In genomic region chr18:24426398-24427294, GRCh38 we compare ENCODE assay signal across 8 cellular contexts. TPM values are rescaled to one million over a fixed set of nuclear protein-coding genes. Genes with fewer than 3 reads are reported as not detected.
DNase-seq lines count a peak whose midpoint lies in the region; ATAC-seq and TF ChIP-seq lines count a peak whose summit lies in the region.

A gene with protein sequence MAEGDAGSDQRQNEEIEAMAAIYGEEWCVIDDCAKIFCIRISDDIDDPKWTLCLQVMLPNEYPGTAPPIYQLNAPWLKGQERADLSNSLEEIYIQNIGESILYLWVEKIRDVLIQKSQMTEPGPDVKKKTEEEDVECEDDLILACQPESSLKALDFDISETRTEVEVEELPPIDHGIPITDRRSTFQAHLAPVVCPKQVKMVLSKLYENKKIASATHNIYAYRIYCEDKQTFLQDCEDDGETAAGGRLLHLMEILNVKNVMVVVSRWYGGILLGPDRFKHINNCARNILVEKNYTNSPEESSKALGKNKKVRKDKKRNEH (plus strand): TSS chr18:24426670. CDS start chr18:24426757, 87 bp downstream.

- H3K27me3 Mint-ChIP-seq in activated naive CD8-positive, alpha-beta T cell: peaks cover 16% of the 10 kb centered on the region
- H3K27me3 Mint-ChIP-seq in glutamatergic neuron (ENCODE audit: unreplicated experiment): no peaks in the 10 kb centered on the region

- H4K20me1 ChIP-seq in osteoblast (ENCODE audit: insufficient read depth, low read length): no peaks in the 10 kb centered on the region

- H3K4me2 ChIP-seq in osteoblast (ENCODE audit: insufficient read depth, low read length): peak within 1 kb of the TSS; percentile 94

- H3K4me3 ChIP-seq in osteoblast (ENCODE audit: insufficient read depth, low read length): peak within 1 kb of the TSS; percentile 86

- peaks cover 23% of the 10 kb centered on the region for H3K27me3 ChIP-seq in osteoblast (ENCODE audit: insufficient read depth, low read length)

- H3K79me2 ChIP-seq in osteoblast (ENCODE audit: insufficient read depth, low read length): peaks cover 14% of the 10 kb centered on the region

- H3K27ac Mint-ChIP-seq in activated naive CD8-positive, alpha-beta T cell: peak within 1 kb of the TSS; percentile 89
- H3K27ac Mint-ChIP-seq in glutamatergic neuron (ENCODE audit: unreplicated experiment): peak within 1 kb of the TSS; percentile 93

- no peaks in the 10 kb centered on the region for H3K9me3 ChIP-seq in osteoblast (ENCODE audit: low read depth, low read length)

- TF ChIP-seq CTCF in glutamatergic neuron (IDR thresholded peaks at IDR 0.05; ENCODE audit: partially characterized antibody, unreplicated experiment): no peak
- no peak for TF ChIP-seq CTCF in osteoblast (IDR thresholded peaks at IDR 0.05; ENCODE audit: extremely low read depth, low read depth, low read length)

- peak within 1 kb of the TSS; percentile 99 for H2AFZ ChIP-seq in osteoblast (ENCODE audit: low read length)

- peak; percentile 94 for ATAC-seq in GM21825 (IDR thresholded peaks at IDR 0.05; ENCODE audit: unreplicated experiment)

- H3K9me3 Mint-ChIP-seq in activated naive CD8-positive, alpha-beta T cell (ENCODE audit: low read depth): peaks cover 4% of the 10 kb centered on the region
- H3K9me3 Mint-ChIP-seq in glutamatergic neuron (ENCODE audit: unreplicated experiment): peaks cover 3% of the 10 kb centered on the region

- H3K4me3 Mint-ChIP-seq in activated naive CD8-positive, alpha-beta T cell: peak within 1 kb of the TSS; percentile 88
- H3K4me3 Mint-ChIP-seq in glutamatergic neuron (ENCODE audit: unreplicated experiment): peak within 1 kb of the TSS; percentile 89

- H3K36me3 Mint-ChIP-seq in activated naive CD8-positive, alpha-beta T cell: peaks cover 28% of the 10 kb centered on the region
- H3K36me3 Mint-ChIP-seq in glutamatergic neuron (ENCODE audit: unreplicated experiment): no peaks in the 10 kb centered on the region

- peak within 1 kb of the TSS; percentile 76 for H3K27ac ChIP-seq in osteoblast (ENCODE audit: low read depth, low read length)
- H3K27ac ChIP-seq in temporal lobe (ENCODE audit: low read depth, low read length): no peak within 1 kb of the TSS

- DNase-seq in ELR (ENCODE audit: low read depth) (peak; percentile 86), LHCN-M2 (ENCODE audit: low read depth) (peak; percentile 76), SKM-1 (lab: John Stamatoyannopoulos, UW; ENCODE audit: unreplicated experiment) (peak; percentile 68), glutamatergic neuron (peak; percentile 91), osteoblast (ENCODE audit: insufficient read length, low spot score, missing footprints) (peak; percentile 97)

- H3K36me3 ChIP-seq in osteoblast (ENCODE audit: insufficient read depth, low read length): peaks cover 4% of the 10 kb centered on the region

- peaks cover 19% of the 10 kb centered on the region for H3K4me1 Mint-ChIP-seq in activated naive CD8-positive, alpha-beta T cell (ENCODE audit: low read depth)
- H3K4me1 Mint-ChIP-seq in glutamatergic neuron (ENCODE audit: low read depth, unreplicated experiment): peaks cover 12% of the 10 kb centered on the region

- H3K4me1 ChIP-seq in osteoblast (ENCODE audit: insufficient read depth, low read length): peaks cover 16% of the 10 kb centered on the region

RNA-seq across cellular contexts. Expression of the gene that starts here (rescaled TPM):
- total RNA-seq in LHCN-M2 (2014; rRNA removed): 36.1 and 38.8 TPM in 2 replicates
- 19.3 TPM for polyA plus RNA-seq in LHCN-M2 (2012)
- total RNA-seq in glutamatergic neuron (ENCODE audit: unreplicated experiment): 11.6 TPM
- total RNA-seq in osteoblast: 32.4 and 34.7 TPM in 2 replicates
- total RNA-seq in temporal lobe: 19.2 TPM
